12 cellular contexts compared by ENCODE assay signal in the genomic region with DNA sequence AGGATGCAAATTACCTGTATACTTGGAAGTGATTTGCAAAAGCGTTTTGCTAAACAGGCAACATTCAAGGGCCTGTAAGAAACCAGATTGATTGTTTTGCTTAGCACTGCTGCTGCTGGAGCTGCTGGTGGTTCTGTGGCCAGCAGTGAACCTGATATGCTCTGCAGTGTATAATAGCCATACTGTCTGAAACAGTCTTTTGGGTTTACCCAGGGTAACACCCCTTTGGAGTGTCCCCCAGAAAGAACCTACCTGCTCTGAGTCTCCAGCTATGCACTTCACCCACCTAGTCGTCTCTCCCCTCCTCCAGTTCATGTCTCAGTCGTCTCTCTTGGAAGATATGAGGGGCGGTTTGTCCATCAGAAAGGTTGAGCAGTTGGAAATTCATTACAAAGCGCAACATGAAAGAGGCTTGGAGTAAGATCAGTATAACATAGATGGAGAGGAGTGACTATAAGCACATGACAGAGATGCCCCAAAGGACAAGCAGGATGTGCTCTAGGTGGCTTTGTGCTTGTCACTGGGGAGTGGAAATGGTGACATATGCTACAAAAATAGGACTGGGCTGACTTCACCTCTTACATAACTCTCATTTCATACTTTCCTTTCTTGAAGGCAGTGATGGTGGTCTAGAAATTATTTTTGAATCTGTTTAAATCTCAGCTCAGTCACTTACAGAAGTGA. TPM values are rescaled to one million over a fixed set of nuclear protein-coding genes. Genes with fewer than 3 reads are reported as not detected.
DNase-seq lines count a peak whose midpoint lies in the region; ATAC-seq and TF ChIP-seq lines count a peak whose summit lies in the region.
"Had no signal": no experiment of that assay in that cellular context is flagged by ENCODE, and none has a peak within 500 bp of the region (broad histone marks: within the 10 kb centered on the region; RNA-seq: fewer than 3 reads in every experiment).

No MANE protein-coding gene starts in this region.

- H3K9me3 ChIP-seq in mucosa of descending colon: no peaks in the 10 kb centered on the region

- H3K4me3 ChIP-seq in GM08714 (ENCODE audit: low read length) (peak overlapping the region; percentile 5; the same call in 1 of the 2 replicates), mucosa of descending colon (no peak overlapping the region)

- ATAC-seq in GM21360 (IDR thresholded peaks at IDR 0.05; ENCODE audit: unreplicated experiment): peak; percentile 48
- ATAC-seq in HG03521 (IDR thresholded peaks at IDR 0.05; ENCODE audit: unreplicated experiment): peak; percentile 23
- no peak for ATAC-seq in mucosa of descending colon

- no peaks in the 10 kb centered on the region for H3K36me3 ChIP-seq in mucosa of descending colon (ENCODE audit: low read depth)

- peaks cover 4% of the 10 kb centered on the region for H3K36me3 Mint-ChIP-seq in chondrocyte (ENCODE audit: low read depth)

- H3K27ac Mint-ChIP-seq in chondrocyte (ENCODE audit: unreplicated experiment): peak overlapping the region; percentile 33
- H3K27ac Mint-ChIP-seq: activated CD4-positive, alpha-beta T cell treated with anti-CD3 and anti-CD28 coated beads, Interleukin-2, amount 10 ng/mL, durations not matched to agents 7 days and 5 days had no signal

- H3K9me3 Mint-ChIP-seq in chondrocyte (ENCODE audit: low read depth): no peaks in the 10 kb centered on the region

- peaks cover 11% of the 10 kb centered on the region for H3K4me1 ChIP-seq in mucosa of descending colon (ENCODE audit: low read depth)

- TF ChIP-seq CTCF in chondrocyte (IDR thresholded peaks at IDR 0.05) (no peak), mucosa of descending colon (IDR thresholded peaks at IDR 0.05) (no peak)

- intact Hi-C loops in mucosa of descending colon (cut with DNase I, micrococcal nuclease): no loop called here

- H3K4me1 Mint-ChIP-seq in chondrocyte (ENCODE audit: low read depth): peaks cover 82% of the 10 kb centered on the region

- DNase-seq in chondrocyte (ENCODE audit: low spot score) (no peak), NCI-H82 treated with DMSO at 0.1 percent for 48 hours (lab: John Stamatoyannopoulos, UW; ENCODE audit: unreplicated experiment) (no peak), AG08395 (ENCODE audit: low spot score) (no peak), mucosa of descending colon (no peak), NCI-H345 (lab: John Stamatoyannopoulos, UW) (no peak)
- DNase-seq: activated CD4-positive, alpha-beta T cell treated with anti-CD3 and anti-CD28 coated beads, Interleukin-2, amount 10 ng/mL, durations not matched to agents 7 days and 5 days; DMS79 treated with DMSO at 0.1 percent for 48 hours; NCI-H510A; stimulated activated CD4-positive, alpha-beta T cell treated with anti-CD3 and anti-CD28 coated beads, Interleukin-4, amount 100 ng/mL, for 1 hour had no signal

- no peak overlapping the region for H3K4me3 Mint-ChIP-seq in chondrocyte (ENCODE audit: unreplicated experiment)
- H3K4me3 Mint-ChIP-seq: activated CD4-positive, alpha-beta T cell treated with anti-CD3 and anti-CD28 coated beads, Interleukin-2, amount 10 ng/mL, durations not matched to agents 7 days and 5 days had no signal

- no peaks in the 10 kb centered on the region for H3K27me3 Mint-ChIP-seq in chondrocyte (ENCODE audit: low read depth)

RNA-seq across cellular contexts. Expression of a gene that starts 3.8 kb away (rescaled TPM):
- total RNA-seq in chondrocyte (32.8 to 36.2 TPM (median 34.5 TPM) in 3 replicates), mucosa of descending colon (10 to 100 TPM; 19.5 to 23.8 (median 20.2) TPM)

RNA-seq across cellular contexts. Expression of a gene that starts 15.3 kb away (rescaled TPM):
- total RNA-seq in chondrocyte: not detected in 3 replicates
- total RNA-seq in mucosa of descending colon: 1 to 10 TPM; 2.2 to 8.2 (median 5.3) TPM
- total RNA-seq: activated CD4-positive, alpha-beta T cell treated with anti-CD3 and anti-CD28 coated beads, Interleukin-2, amount 10 ng/mL, durations not matched to agents 7 days and 5 days had no signal
